In the genomic region with DNA sequence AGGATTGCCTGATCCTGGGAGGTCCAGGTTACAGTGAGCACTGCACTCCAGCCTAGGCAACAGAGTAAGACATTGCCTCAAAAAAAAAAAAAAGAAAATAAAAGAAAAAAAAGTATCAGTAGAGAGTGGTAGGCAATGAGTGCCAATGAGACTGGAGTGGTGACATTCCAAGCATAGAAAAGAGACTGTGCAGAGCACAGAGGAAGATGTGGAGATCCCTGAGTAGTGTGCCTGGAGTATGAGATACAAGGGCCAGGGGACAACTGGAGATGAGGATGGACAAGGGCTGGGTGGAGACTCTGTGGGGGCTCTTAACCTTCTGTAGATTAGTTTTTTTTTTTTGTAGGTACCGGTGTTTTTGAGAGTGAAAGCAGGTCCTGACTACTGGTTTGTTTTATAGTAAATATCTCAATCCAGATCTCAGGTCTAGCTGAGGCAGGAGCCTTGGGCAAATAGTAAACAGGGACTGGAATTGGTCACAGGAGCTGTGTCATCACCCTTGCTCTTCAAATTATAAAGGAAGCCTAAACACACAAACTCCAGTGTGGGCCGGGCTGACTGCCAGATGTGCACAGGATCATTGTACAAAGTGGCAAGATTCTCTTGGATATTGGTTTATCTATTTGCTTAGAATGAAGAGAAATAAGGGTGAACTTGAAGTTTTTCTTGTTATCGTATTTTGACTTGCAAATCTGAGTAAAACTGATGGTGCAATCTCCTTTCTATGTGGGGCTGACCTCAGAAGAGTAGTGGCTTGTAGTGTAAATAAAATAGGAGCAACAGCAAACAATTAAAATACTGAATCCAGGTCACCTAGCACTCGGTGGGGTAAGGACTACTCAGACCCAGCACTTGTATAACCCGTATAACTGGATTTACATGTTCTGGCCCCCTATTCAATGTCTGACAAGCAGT, we compare ENCODE assay signal across 12 cellular contexts.
A peak's percentile ranks its signal among the peaks of the same experiment; 100 is the strongest.
DNase-seq lines count a peak whose midpoint lies in the region; FAIRE-seq and TF ChIP-seq lines count a peak whose summit lies in the region.
"Had no signal": no experiment of that assay in that cellular context is flagged by ENCODE, and none has a peak within 500 bp of the region (broad histone marks: within the 10 kb centered on the region; RNA-seq: fewer than 3 reads in every experiment).

No MANE protein-coding gene starts in this region.

- H2AK5ac ChIP-seq in H1 (ENCODE audit: low read depth, low read length) (peak overlapping the region; percentile 45; the same call in 1 of the 2 replicates), neuronal stem cell (ENCODE audit: low read depth, low read length) (no peak overlapping the region)

- no peak for TF ChIP-seq CTCF in H1 (IDR thresholded peaks at IDR 0.05; ENCODE audit: control extremely low read depth in 1 of 3, insufficient read depth in 1 of 3, low read depth in 1 of 3, low read length in 3 of 3)
- TF ChIP-seq CTCF in hepatocyte (IDR thresholded peaks at IDR 0.05; ENCODE audit: poor library complexity), result no peak
- TF ChIP-seq CTCF in kidney (IDR thresholded peaks at IDR 0.05; ENCODE audit: borderline replicate concordance, extremely low read depth, insufficient read depth), result no peak

- H2BK15ac ChIP-seq in H1 (ENCODE audit: low read length) (no peak overlapping the region), neuronal stem cell (ENCODE audit: low read length) (no peak overlapping the region)

- no peaks in the 10 kb centered on the region for H3K23me2 ChIP-seq in H1 (ENCODE audit: low read depth, low read length)

- H2BK120ac ChIP-seq in H1 (replicated peaks; ENCODE audit: low read depth, low read length) (peak overlapping the region; percentile 82), neuronal stem cell (ENCODE audit: low read depth, low read length) (peak overlapping the region; percentile 24)

- TF ChIP-seq EP300 in H1 (IDR thresholded peaks at IDR 0.05; ENCODE audit: borderline replicate concordance in 1 of 2, low read depth in 2 of 2, low read length in 2 of 2), result no peak

- no peaks in the 10 kb centered on the region for H3K9me3 ChIP-seq in H1 (ENCODE audit: insufficient read depth in 2 of 2, low read depth in 1 of 2, low read length in 1 of 2)
- peaks cover 0 to 2% of the 10 kb centered on the region in 2 donors for H3K9me3 ChIP-seq in neuronal stem cell (replicated peaks in 1 of 2; ENCODE audit: control insufficient read depth in 2 of 2, insufficient read depth in 1 of 2, low read depth in 1 of 2, low read length in 2 of 2)
- no peaks in the 10 kb centered on the region for H3K9me3 ChIP-seq in hepatocyte (ENCODE audit: low read depth)
- no peaks in the 10 kb centered on the region for H3K9me3 ChIP-seq in kidney (ENCODE audit: control insufficient read depth in 1 of 2, low read length in 2 of 2)

- DNase-seq in HCEC 1CT (peak; percentile 4), NCI-H510A (lab: John Stamatoyannopoulos, UW) (peak; percentile 79), H1 (ENCODE audit: low read depth in 1 of 2, low spot score in 2 of 2) (no peak), neuronal stem cell (ENCODE audit: low spot score) (no peak), hepatocyte (ENCODE audit: low spot score) (no peak), kidney (no peak), NCI-H1436 (lab: John Stamatoyannopoulos, UW) (no peak)
- no peak for DNase-seq in central memory CD4-positive, alpha-beta T cell
- DNase-seq: left ventricle myocardium superior, WERI-Rb-1 had no signal

- H4K91ac ChIP-seq in H1 (replicated peaks; ENCODE audit: insufficient read length, low read length) (peak overlapping the region; percentile 16), neuronal stem cell (ENCODE audit: low read depth, low read length, poor library complexity) (no peak overlapping the region)

- CTCF ChIA-PET in H1 (lab: Charles Lee; ENCODE audit: partially characterized antibody), result no interaction called here

- H2AFZ ChIP-seq in H1 (ENCODE audit: low read length) (no peak overlapping the region), neuronal stem cell (ENCODE audit: low read length) (no peak overlapping the region), hepatocyte (no peak overlapping the region)

- H3K18ac ChIP-seq in H1 (ENCODE audit: extremely low read depth, low read length) (peak overlapping the region; percentile 52; the same call in 1 of the 2 replicates), neuronal stem cell (ENCODE audit: low read length) (peak overlapping the region; percentile 71)

- H3K4me2 ChIP-seq in H1 (ENCODE audit: insufficient read depth in 1 of 2, low read depth in 2 of 2, low read length in 2 of 2), result peak overlapping the region in 1 of 2 experiments; percentile 66; a peak in 2 of 4 replicates
- H3K4me2 ChIP-seq in neuronal stem cell (ENCODE audit: insufficient read depth, low read length, poor library complexity, severe bottlenecking), result no peak overlapping the region
- no peak overlapping the region for H3K4me2 ChIP-seq in hepatocyte

- no peak overlapping the region for H3K56ac ChIP-seq in H1 (replicated peaks; ENCODE audit: insufficient read length, low read depth, low read length)

- H3K27ac ChIP-seq in H1 (ENCODE audit: low read depth, low read length), result 0 out of 2 replicates have a peak overlapping the region, but pooled peaks have one; percentile 42
- no peak overlapping the region for H3K27ac ChIP-seq in neuronal stem cell (replicated peaks; ENCODE audit: low read length)
- no peak overlapping the region for H3K27ac ChIP-seq in hepatocyte
- no peak overlapping the region for H3K27ac ChIP-seq in kidney (ENCODE audit: low read depth in 2 of 2, low read length in 2 of 2)
- H3K27ac ChIP-seq: cardiac muscle cell, WERI-Rb-1 had no signal

- intact Hi-C loops in kidney (cut with DNase I), result no loop called here

- H4K5ac ChIP-seq in H1 (ENCODE audit: insufficient read length, low read depth, low read length), result peak overlapping the region; percentile 4

- H3K79me1 ChIP-seq in H1 (ENCODE audit: low read depth, low read length), result peaks cover 6% of the 10 kb centered on the region; the same call in 1 of the 2 replicates
- no peaks in the 10 kb centered on the region for H3K79me1 ChIP-seq in neuronal stem cell (ENCODE audit: low read depth, low read length)

- WGBS in H1 (ENCODE audit: extremely low coverage in 1 of 2, insufficient coverage in 1 of 2, insufficient read length in 1 of 2, insufficient replicate concordance in 2 of 2, low coverage in 1 of 2, low lambda C conversion rate in 2 of 2, missing lambda C conversion rate in 1 of 2), 2 experiments, result 66% methylated on average over 5 of the region's 5 CpGs; no CpG with 5 or more reads in 1 of the 2 experiments
- WGBS in neuronal stem cell (ENCODE audit: extremely low coverage in 2 of 2, insufficient read length in 2 of 2, insufficient replicate concordance in 1 of 2), 2 donors, result no CpG with 5 or more reads among the region's 5 CpGs
- 48% methylated on average over 5 of the region's 5 CpGs for WGBS in hepatocyte (ENCODE audit: low lambda C conversion rate, missing lambda C conversion rate)

- H2BK12ac ChIP-seq in H1 (ENCODE audit: low read depth, low read length), result peak overlapping the region; percentile 55; the same call in 1 of the 2 replicates
- H2BK12ac ChIP-seq in neuronal stem cell (ENCODE audit: low read length), result no peak overlapping the region

- H3K23ac ChIP-seq in H1 (ENCODE audit: insufficient read length) (no peak overlapping the region), neuronal stem cell (ENCODE audit: low read depth, low read length, poor library complexity) (no peak overlapping the region)

- no peak overlapping the region for H3K14ac ChIP-seq in H1 (ENCODE audit: insufficient read length)
- no peak overlapping the region for H3K14ac ChIP-seq in neuronal stem cell (ENCODE audit: low read length)

- H3K9ac ChIP-seq in H1 (replicated peaks in 1 of 4; ENCODE audit: extremely low read depth in 1 of 4, low read depth in 3 of 4, low read length in 3 of 4) (no peak overlapping the region), neuronal stem cell (ENCODE audit: low read depth, low read length, poor library complexity) (no peak overlapping the region), kidney (ENCODE audit: low read length in 2 of 2) (no peak overlapping the region)

- H3K27me3 ChIP-seq in H1 (replicated peaks in 1 of 4; ENCODE audit: control insufficient read depth in 3 of 4, extremely low read depth in 1 of 4, insufficient read depth in 3 of 4, low read length in 3 of 4) (no peaks in the 10 kb centered on the region), neuronal stem cell (ENCODE audit: control insufficient read depth in 3 of 3, insufficient read depth in 3 of 3, low read depth in 1 of 3, low read length in 3 of 3) (no peaks in the 10 kb centered on the region), hepatocyte (no peaks in the 10 kb centered on the region)
- H3K27me3 ChIP-seq: cardiac muscle cell had no signal

- no peaks in the 10 kb centered on the region for H3K36me3 ChIP-seq in H1 (ENCODE audit: control insufficient read depth in 2 of 4, insufficient read depth in 4 of 4, low read length in 3 of 4)
- no peaks in the 10 kb centered on the region for H3K36me3 ChIP-seq in neuronal stem cell (replicated peaks in 1 of 2; ENCODE audit: control insufficient read depth in 2 of 2, insufficient read depth in 2 of 2, low read length in 2 of 2)
- H3K36me3 ChIP-seq in hepatocyte (replicated peaks; ENCODE audit: insufficient read depth, low read depth), result no peaks in the 10 kb centered on the region
- H3K36me3 ChIP-seq in kidney (ENCODE audit: control insufficient read depth in 1 of 2, insufficient read depth in 2 of 2, low read length in 2 of 2), result no peaks in the 10 kb centered on the region
- H3K36me3 ChIP-seq: cardiac muscle cell, WERI-Rb-1 had no signal

- TF ChIP-seq RAD21 in H1 (IDR thresholded peaks at IDR 0.05 in 1 of 2, conservative IDR thresholded peaks at IDR 0.05 in 1 of 2; ENCODE audit: low read depth in 2 of 2, low read length in 2 of 2), result no peak

- H3K4me1 ChIP-seq in H1 (replicated peaks in 1 of 4; ENCODE audit: control insufficient read depth in 3 of 4, insufficient read depth in 4 of 4, low read length in 3 of 4), result peaks cover 10 to 41% (median 29%) of the 10 kb centered on the region in 4 experiments
- peaks cover 22 to 37% of the 10 kb centered on the region in 2 donors for H3K4me1 ChIP-seq in neuronal stem cell (ENCODE audit: control insufficient read depth in 2 of 2, insufficient read depth in 1 of 2, low read depth in 1 of 2, low read length in 2 of 2)
- peaks cover 23% of the 10 kb centered on the region for H3K4me1 ChIP-seq in hepatocyte (ENCODE audit: insufficient read depth)
- peaks cover 0 to 5% of the 10 kb centered on the region in 2 donors for H3K4me1 ChIP-seq in kidney (ENCODE audit: control insufficient read depth in 1 of 2, insufficient read depth in 1 of 2, low read depth in 1 of 2, low read length in 2 of 2)

- no peak for TF ChIP-seq POLR2A in H1 (IDR thresholded peaks at IDR 0.05; ENCODE audit: control extremely low read depth in 1 of 2, low read depth in 2 of 2, low read length in 2 of 2)

- no peak for FAIRE-seq in H1 (lab: Jason Lieb, UNC)
- FAIRE-seq in kidney (lab: Jason Lieb, UNC), result no peak
- FAIRE-seq: D721Med had no signal

- H4K8ac ChIP-seq in H1 (ENCODE audit: extremely low read depth, insufficient read depth, low read length) (no peak overlapping the region), neuronal stem cell (ENCODE audit: low read depth, low read length) (no peak overlapping the region)

- H3K79me2 ChIP-seq in H1 (ENCODE audit: control insufficient read depth in 1 of 2, insufficient read depth in 2 of 2, low read length in 2 of 2), result peaks cover 0 to 92% of the 10 kb centered on the region in 2 experiments; a peak in 3 of 4 replicates
- H3K79me2 ChIP-seq in hepatocyte, result peaks cover 6% of the 10 kb centered on the region

- H2BK5ac ChIP-seq in H1 (ENCODE audit: low read depth, low read length), result peak overlapping the region; percentile 82
- H2BK5ac ChIP-seq in neuronal stem cell (ENCODE audit: low read length), result no peak overlapping the region

- H3K4ac ChIP-seq in H1 (replicated peaks; ENCODE audit: insufficient read length, low read depth, low read length) (no peak overlapping the region), neuronal stem cell (ENCODE audit: low read length) (no peak overlapping the region)

- peaks cover 0 to 6% of the 10 kb centered on the region in 2 experiments for H4K20me1 ChIP-seq in H1 (replicated peaks in 1 of 2; ENCODE audit: control insufficient read depth in 1 of 2, insufficient read depth in 2 of 2, low read length in 2 of 2)
- H4K20me1 ChIP-seq in hepatocyte (ENCODE audit: insufficient read depth, poor library complexity, severe bottlenecking), result peaks cover 9% of the 10 kb centered on the region

- POLR2A ChIA-PET in H1 (lab: Charles Lee; ENCODE audit: partially characterized antibody), result interaction anchor here (0.6 to 5.2 kb wide), 8 partner anchors 7 to 409 kb away, joined by 3 to 25 read pairs (median 4); a partner anchor contains a TSS

- H3K4me3 ChIP-seq in H1 (ENCODE audit: extremely low read depth in 1 of 4, insufficient read depth in 2 of 4, low read depth in 3 of 4, low read length in 4 of 4) (no peak overlapping the region), neuronal stem cell (ENCODE audit: low read length in 2 of 2) (no peak overlapping the region), hepatocyte (no peak overlapping the region), kidney (ENCODE audit: low read length in 2 of 2) (no peak overlapping the region)
- H3K4me3 ChIP-seq: cardiac muscle cell had no signal

- H3K9me2 ChIP-seq in hepatocyte (replicated peaks; ENCODE audit: insufficient read depth), result no peaks in the 10 kb centered on the region

- peak overlapping the region; percentile 62; the same call in 1 of the 2 replicates for H2BK20ac ChIP-seq in H1 (ENCODE audit: low read length)

Comparison
In these comparisons a context has a peak if more than half of its experiments do, and no peak if none do; other contexts are left out.
1. DNase-seq: peak in HCEC 1CT (single experiment) and NCI-H510A (single experiment); none in H1 (0 of 2), neuronal stem cell (single experiment), central memory CD4-positive, alpha-beta T cell (single experiment), hepatocyte (single experiment), kidney (single experiment) and NCI-H1436 (single experiment).